In genomic region chr11:18243783-18244362, GRCh38 we compare ENCODE assay signal across 8 cellular contexts. TPM values are rescaled to one million over a fixed set of nuclear protein-coding genes. Genes with fewer than 3 reads are reported as not detected.
DNase-seq lines count a peak whose midpoint lies in the region; ATAC-seq and TF ChIP-seq lines count a peak whose summit lies in the region.

No MANE protein-coding gene starts in this region.

- ATAC-seq in GM18858 (IDR thresholded peaks at IDR 0.05; ENCODE audit: unreplicated experiment) (no peak), GM18502 (IDR thresholded peaks at IDR 0.05; ENCODE audit: poor library complexity, unreplicated experiment) (no peak)

- H3K27me3 Mint-ChIP-seq in glutamatergic neuron (ENCODE audit: unreplicated experiment) = peaks cover 3% of the 10 kb centered on the region

- H3K9me3 ChIP-seq in spleen = peaks cover 0 to 6% (median 0%) of the 10 kb centered on the region in 8 donors

- no peak overlapping the region for H3K27ac ChIP-seq in spleen

- H3K27me3 ChIP-seq in spleen (replicated peaks in 1 of 7) = peaks cover 0 to 8% (median 0%) of the 10 kb centered on the region in 7 donors

- 0% methylated on average over 1 of the region's 1 CpG for WGBS in spleen, 5 donors

- H3K4me1 ChIP-seq in spleen = peaks cover 0 to 10% (median 0%) of the 10 kb centered on the region in 6 donors

- H3K27ac Mint-ChIP-seq in glutamatergic neuron (ENCODE audit: unreplicated experiment) = no peak overlapping the region

- DNase-seq in DMS53 treated with DMSO at 0.1 percent for 48 hours (lab: John Stamatoyannopoulos, UW; ENCODE audit: unreplicated experiment) (peak; percentile 53), RPMI7951 (ENCODE audit: low read depth) (peak; percentile 60), glutamatergic neuron (peak; percentile 52), spleen (no peak)
- DNase-seq in Jurkat, Clone E6-1 (ENCODE audit: low read depth, low spot score) = peak; percentile 71
- peak; percentile 39 for DNase-seq in activated effector memory CD4-positive, alpha-beta T cell treated with Interleukin-2 at 50 U/mL for 16 hours

- H3K4me3 ChIP-seq in Jurkat, Clone E6-1 (ENCODE audit: low read length) = no peak overlapping the region
- H3K4me3 ChIP-seq in spleen = no peak overlapping the region

- TF ChIP-seq CTCF in glutamatergic neuron (IDR thresholded peaks at IDR 0.05; ENCODE audit: partially characterized antibody, unreplicated experiment) = peak; percentile 88
- peak; percentile 52 to 85 (median 70) for TF ChIP-seq CTCF in spleen (IDR thresholded peaks at IDR 0.05 in 8 of 11, conservative IDR thresholded peaks at IDR 0.05 in 3 of 11)

- H3K9me3 Mint-ChIP-seq in glutamatergic neuron (ENCODE audit: unreplicated experiment) = no peaks in the 10 kb centered on the region

- no peaks in the 10 kb centered on the region for H3K36me3 Mint-ChIP-seq in glutamatergic neuron (ENCODE audit: unreplicated experiment)

- TF ChIP-seq POLR2A in spleen (IDR thresholded peaks at IDR 0.05) = no peak

- no peaks in the 10 kb centered on the region for H3K36me3 ChIP-seq in spleen

- no peak overlapping the region for H3K4me3 Mint-ChIP-seq in glutamatergic neuron (ENCODE audit: unreplicated experiment)

- H3K4me1 Mint-ChIP-seq in glutamatergic neuron (ENCODE audit: low read depth, unreplicated experiment) = no peaks in the 10 kb centered on the region

- intact Hi-C loops in spleen (cut with DNase I; ENCODE audit: low total_unique reads) = no loop called here

RNA-seq across cellular contexts. Expression of gene SAA2, which starts 4.6 kb away (rescaled TPM):
- not detected for polyA plus RNA-seq in Jurkat, Clone E6-1 (2012; ENCODE audit: insufficient read depth, insufficient read length)
- total RNA-seq in RPMI7951 (2014; rRNA removed; shearing (Covaris generic)) = 0.20 and 0.84 TPM in 2 replicates
- total RNA-seq in glutamatergic neuron (ENCODE audit: unreplicated experiment) (0.44 TPM), spleen (1 to 10 TPM in 1 of 7 donors, under 1 TPM in 1, not detected in 5; 0.49 to 3.2 TPM)
- 10 to 100 TPM in 1 of 3 donors, under 1 TPM in 2; 0.19 to 13.1 (median 0.50) TPM for polyA plus RNA-seq in spleen

RNA-seq across cellular contexts. Expression of gene SAA4, which starts 7.3 kb away (rescaled TPM):
- polyA plus RNA-seq in Jurkat, Clone E6-1 (2012; ENCODE audit: insufficient read depth, insufficient read length) = not detected
- total RNA-seq in RPMI7951 (2014; rRNA removed; shearing (Covaris generic)) = not detected in 2 replicates
- total RNA-seq in glutamatergic neuron (ENCODE audit: unreplicated experiment) (not detected), spleen (not detected)
- under 1 TPM in 1 of 3 donors, not detected in 2; 0.22 TPM for polyA plus RNA-seq in spleen

RNA-seq across cellular contexts. Expression of gene SAA1, which starts 22.2 kb away (rescaled TPM):
- not detected for polyA plus RNA-seq in Jurkat, Clone E6-1 (2012; ENCODE audit: insufficient read depth, insufficient read length)
- total RNA-seq in RPMI7951 (2014; rRNA removed; shearing (Covaris generic)) = not detected in 2 replicates
- total RNA-seq in glutamatergic neuron (ENCODE audit: unreplicated experiment) (not detected), spleen (1 to 10 TPM in 5 of 7 donors, not detected in 2; 1.0 to 5.6 (median 2.7) TPM)
- polyA plus RNA-seq in spleen = 10 to 100 TPM in 2 of 3 donors, 1 to 10 TPM in 1; 5.4 to 84.3 (median 69.3) TPM
